In genomic region chr17:14926073-14926472, GRCh38 we compare ENCODE assay signal across 16 cellular contexts.
"Had no signal": no experiment of that assay in that cellular context is flagged by ENCODE, and none has a peak within 500 bp of the region (broad histone marks: within the 10 kb centered on the region; RNA-seq: fewer than 3 reads in every experiment).

No MANE protein-coding gene starts in this region.

- H3K4me2 ChIP-seq: neural progenitor cell had no signal

- H3K4me1 ChIP-seq: left ventricle myocardium inferior, lower lobe of right lung, right atrium auricular region, testis, thyroid gland, upper lobe of right lung had no signal

- H3K9me3 ChIP-seq: lower lobe of right lung, neutrophil, ovary, stomach, testis, thyroid gland, upper lobe of right lung had no signal

- H3K27ac ChIP-seq: left ventricle myocardium inferior, lower lobe of right lung, neural progenitor cell, neutrophil, ovary, right atrium auricular region, skin epidermis, stomach, testis, thyroid gland, upper lobe of right lung had no signal

- H3K9ac ChIP-seq: neural progenitor cell had no signal

- FAIRE-seq: urothelium cell line had no signal

- H3K4me3 ChIP-seq: left ventricle myocardium inferior, lower lobe of right lung, neural progenitor cell, ovary, right atrium auricular region, skin epidermis, stomach, testis, thyroid gland, upper lobe of right lung had no signal

- DNase-seq: kidney, left ventricle myocardium inferior, lower lobe of right lung, upper lobe of right lung had no signal

- H2AFZ ChIP-seq: neural progenitor cell had no signal

- H3K36me3 ChIP-seq: left ventricle myocardium inferior, lower lobe of right lung, neutrophil, ovary, right atrium auricular region, stomach, thyroid gland, upper lobe of right lung had no signal

- ATAC-seq: left colon; sciatic nerve; stimulated activated naive CD8-positive, alpha-beta T cell treated with anti-CD3 and anti-CD28 coated beads, Interleukin-15, Interleukin-2, amounts not matched to agents 100 U/mL and 50 U/mL, for 24 hours had no signal

- H3K27me3 ChIP-seq: neural progenitor cell, neutrophil, ovary, right atrium auricular region, testis, thyroid gland, upper lobe of right lung had no signal
